22 cellular contexts compared by ENCODE assay signal in the genomic region with DNA sequence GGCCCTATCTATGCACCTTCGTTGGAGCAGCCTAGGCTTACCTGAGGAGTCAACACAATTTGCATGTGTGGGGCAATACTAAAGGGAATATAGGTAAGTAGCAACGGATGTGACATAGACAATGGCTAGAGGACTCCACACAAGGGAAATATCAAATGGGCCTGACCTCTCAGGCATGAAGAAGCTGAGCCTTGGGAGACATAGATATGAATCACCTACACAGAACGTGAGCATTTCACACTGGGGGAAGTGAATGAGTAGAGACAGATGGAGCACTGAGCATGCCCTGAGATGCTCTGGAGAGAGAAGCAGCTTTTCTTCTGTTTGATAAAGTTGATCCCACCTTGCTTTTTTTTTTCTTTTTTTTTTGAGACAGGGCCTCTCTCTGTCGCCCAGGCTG.
A peak's percentile ranks its signal among the peaks of the same experiment; 100 is the strongest.
DNase-seq lines count a peak whose midpoint lies in the region; ATAC-seq, FAIRE-seq and TF ChIP-seq lines count a peak whose summit lies in the region.
"Had no signal": no experiment of that assay in that cellular context is flagged by ENCODE, and none has a peak within 500 bp of the region (broad histone marks: within the 10 kb centered on the region; RNA-seq: fewer than 3 reads in every experiment).

No MANE protein-coding gene starts in this region.

- no peak overlapping the region for H2AK5ac ChIP-seq in H1 (ENCODE audit: low read depth, low read length)

- no peaks in the 10 kb centered on the region for H3K79me2 ChIP-seq in H1 (ENCODE audit: control insufficient read depth in 1 of 2, insufficient read depth in 2 of 2, low read length in 2 of 2)

- H4K91ac ChIP-seq in H1 (replicated peaks; ENCODE audit: insufficient read length, low read length) = peak overlapping the region; percentile 49

- H3K23me2 ChIP-seq in H1 (ENCODE audit: low read depth, low read length) = no peaks in the 10 kb centered on the region

- H3K56ac ChIP-seq in H1 (replicated peaks; ENCODE audit: insufficient read length, low read depth, low read length) = no peak overlapping the region

- DNase-seq in GM04503 (ENCODE audit: low read depth) (peak; percentile 6), NCI-H526 (lab: John Stamatoyannopoulos, UW) (peak; percentile 82 to 87), H1 (ENCODE audit: low read depth in 1 of 2, low spot score in 2 of 2) (no peak), renal cortical epithelial cell (ENCODE audit: low read depth) (peak; percentile 88), tibial nerve (ENCODE audit: low spot score in 2 of 2) (no peak)
- DNase-seq: activated CD4-positive, alpha-beta T cell treated with anti-CD3 and anti-CD28 coated beads, Interleukin-2, amount 50 U/mL, for 48 hours; activated naive CD4-positive, alpha-beta T cell treated with anti-CD3 and anti-CD28 coated beads for 36 hours; adrenal gland; Calu3; DND-41; NCI-H1092 treated with DMSO at 0.1 percent for 48 hours; NCI-H187 treated with DMSO at 0.1 percent for 48 hours; right cardiac atrium; SJCRH30; T1000 had no signal

- H3K9me3 ChIP-seq in H1 (ENCODE audit: insufficient read depth in 2 of 2, low read depth in 1 of 2, low read length in 1 of 2) (0 out of 4 replicates have a peak, but pooled peaks cover 0 to 3% of the 10 kb centered on the region in 2 experiments), tibial nerve (peaks cover 0 to 7% (median 0%) of the 10 kb centered on the region in 4 donors)
- H3K9me3 ChIP-seq: adrenal gland, SJCRH30 had no signal

- H3K4me1 Mint-ChIP-seq in activated T-helper 17 cell treated with anti-CD3 and anti-CD28 coated beads, Interleukin-2, amount 50 U/mL, for 72 hours = peaks cover 7% of the 10 kb centered on the region

- no peaks in the 10 kb centered on the region for H3K36me3 Mint-ChIP-seq in activated T-helper 17 cell treated with anti-CD3 and anti-CD28 coated beads, Interleukin-2, amount 50 U/mL, for 72 hours (ENCODE audit: low read depth)

- H3K4me3 ChIP-seq in H1 (ENCODE audit: extremely low read depth in 1 of 4, insufficient read depth in 2 of 4, low read depth in 3 of 4, low read length in 4 of 4) = no peak overlapping the region
- H3K4me3 ChIP-seq in tibial nerve = no peak overlapping the region
- H3K4me3 ChIP-seq: adrenal gland, SJCRH30 had no signal

- H2BK120ac ChIP-seq in H1 (replicated peaks; ENCODE audit: low read depth, low read length) = peak overlapping the region; percentile 44

- H3K27ac Mint-ChIP-seq in activated T-helper 17 cell treated with anti-CD3 and anti-CD28 coated beads, Interleukin-2, amount 50 U/mL, for 72 hours = no peak overlapping the region
- H3K27ac Mint-ChIP-seq: activated naive CD4-positive, alpha-beta T cell treated with anti-CD3 and anti-CD28 coated beads for 36 hours; memory B cell had no signal

- no peak for ATAC-seq in activated T-helper 17 cell treated with anti-CD3 and anti-CD28 coated beads, Interleukin-2, amount 50 U/mL, for 72 hours (replicated peaks)
- ATAC-seq in HG02588 (IDR thresholded peaks at IDR 0.05; ENCODE audit: unreplicated experiment) = no peak
- ATAC-seq: left lobe of liver, right cardiac atrium had no signal

- H3K79me1 ChIP-seq in H1 (ENCODE audit: low read depth, low read length) = no peaks in the 10 kb centered on the region

- POLR2A ChIA-PET in H1 (lab: Charles Lee; ENCODE audit: partially characterized antibody) = interaction anchor here (1.0 kb wide), 1 partner anchor 103 kb away, joined by 3 read pairs; no protein-coding TSS in a partner anchor

- H3K4ac ChIP-seq in H1 (replicated peaks; ENCODE audit: insufficient read length, low read depth, low read length) = peak overlapping the region; percentile 69

- peak overlapping the region; percentile 45; the same call in 1 of the 2 replicates for H2BK12ac ChIP-seq in H1 (ENCODE audit: low read depth, low read length)

- peaks cover 2 to 16% (median 13%) of the 10 kb centered on the region in 4 experiments; a peak in 4 of 7 replicates for H3K4me1 ChIP-seq in H1 (replicated peaks in 1 of 4; ENCODE audit: control insufficient read depth in 3 of 4, insufficient read depth in 4 of 4, low read length in 3 of 4)
- no peaks in the 10 kb centered on the region for H3K4me1 ChIP-seq in tibial nerve
- H3K4me1 ChIP-seq: adrenal gland had no signal

- peak; percentile 55 for FAIRE-seq in H1 (lab: Jason Lieb, UNC)

- H2AFZ ChIP-seq in H1 (ENCODE audit: low read length) = no peak overlapping the region

- H3K36me3 ChIP-seq in H1 (ENCODE audit: control insufficient read depth in 2 of 4, insufficient read depth in 4 of 4, low read length in 3 of 4) (no peaks in the 10 kb centered on the region), tibial nerve (no peaks in the 10 kb centered on the region)
- H3K36me3 ChIP-seq: adrenal gland, SJCRH30 had no signal

- H3K4me2 ChIP-seq in H1 (ENCODE audit: insufficient read depth in 1 of 2, low read depth in 2 of 2, low read length in 2 of 2) = no peak overlapping the region; a peak in 1 of 4 replicates

- H3K23ac ChIP-seq in H1 (ENCODE audit: insufficient read length) = no peak overlapping the region

- H3K18ac ChIP-seq in H1 (ENCODE audit: extremely low read depth, low read length) = no peak overlapping the region; the same call in 1 of the 2 replicates

- TF ChIP-seq RAD21 in H1 (IDR thresholded peaks at IDR 0.05 in 1 of 2, conservative IDR thresholded peaks at IDR 0.05 in 1 of 2; ENCODE audit: low read depth in 2 of 2, low read length in 2 of 2) = no peak

- no peaks in the 10 kb centered on the region for H3K9me3 Mint-ChIP-seq in activated T-helper 17 cell treated with anti-CD3 and anti-CD28 coated beads, Interleukin-2, amount 50 U/mL, for 72 hours
- H3K9me3 Mint-ChIP-seq: activated naive CD4-positive, alpha-beta T cell treated with anti-CD3 and anti-CD28 coated beads for 36 hours; memory B cell had no signal

- TF ChIP-seq EP300 in H1 (IDR thresholded peaks at IDR 0.05; ENCODE audit: borderline replicate concordance in 1 of 2, low read depth in 2 of 2, low read length in 2 of 2) = no peak
- no peak for TF ChIP-seq EP300 in tibial nerve (IDR thresholded peaks at IDR 0.05)

- no peak overlapping the region for H3K4me3 Mint-ChIP-seq in activated T-helper 17 cell treated with anti-CD3 and anti-CD28 coated beads, Interleukin-2, amount 50 U/mL, for 72 hours
- H3K4me3 Mint-ChIP-seq: activated naive CD4-positive, alpha-beta T cell treated with anti-CD3 and anti-CD28 coated beads for 36 hours; memory B cell; type B pancreatic cell had no signal

- TF ChIP-seq CTCF in H1 (IDR thresholded peaks at IDR 0.05; ENCODE audit: control extremely low read depth in 1 of 3, insufficient read depth in 1 of 3, low read depth in 1 of 3, low read length in 3 of 3) (no peak), tibial nerve (IDR thresholded peaks at IDR 0.05) (no peak)

- H4K8ac ChIP-seq in H1 (ENCODE audit: extremely low read depth, insufficient read depth, low read length) = no peak overlapping the region

- H3K27me3 ChIP-seq in H1 (replicated peaks in 1 of 4; ENCODE audit: control insufficient read depth in 3 of 4, extremely low read depth in 1 of 4, insufficient read depth in 3 of 4, low read length in 3 of 4) (no peaks in the 10 kb centered on the region), tibial nerve (no peaks in the 10 kb centered on the region)
- H3K27me3 ChIP-seq: adrenal gland had no signal

- H3K14ac ChIP-seq in H1 (ENCODE audit: insufficient read length) = no peak overlapping the region

- 57% methylated on average over 4 of the region's 4 CpGs; no CpG with 5 or more reads in 1 of the 2 experiments for whole genome bisulfite sequencing in H1 (ENCODE audit: extremely low coverage in 1 of 2, insufficient coverage in 1 of 2, insufficient read length in 1 of 2, insufficient replicate concordance in 2 of 2, low coverage in 1 of 2, low lambda C conversion rate in 2 of 2, missing lambda C conversion rate in 1 of 2), 2 experiments
- WGBS in tibial nerve, 2 donors = 74 to 76% methylated on average over 4 of the region's 4 CpGs

- H3K27ac ChIP-seq in H1 (ENCODE audit: low read depth, low read length) (no peak overlapping the region), tibial nerve (no peak overlapping the region)
- H3K27ac ChIP-seq: adrenal gland, C4-2B, epithelial cell of prostate, SJCRH30 had no signal

- H2BK20ac ChIP-seq in H1 (ENCODE audit: low read length) = peak overlapping the region; percentile 77; the same call in 1 of the 2 replicates

- peaks cover 6% of the 10 kb centered on the region for H3K27me3 Mint-ChIP-seq in activated T-helper 17 cell treated with anti-CD3 and anti-CD28 coated beads, Interleukin-2, amount 50 U/mL, for 72 hours
- H3K27me3 Mint-ChIP-seq: type B pancreatic cell had no signal

- TF ChIP-seq POLR2A in H1 (IDR thresholded peaks at IDR 0.05; ENCODE audit: control extremely low read depth in 1 of 2, low read depth in 2 of 2, low read length in 2 of 2) (no peak), tibial nerve (IDR thresholded peaks at IDR 0.05) (no peak)

- H2BK5ac ChIP-seq in H1 (ENCODE audit: low read depth, low read length) = no peak overlapping the region

- H3K9ac ChIP-seq in H1 (replicated peaks in 1 of 4; ENCODE audit: extremely low read depth in 1 of 4, low read depth in 3 of 4, low read length in 3 of 4) = no peak overlapping the region

- CTCF ChIA-PET in H1 (lab: Charles Lee; ENCODE audit: partially characterized antibody) = interaction anchor here (0.6 to 1.9 kb wide), 5 partner anchors 87 to 402 kb away, joined by 3 to 6 read pairs (median 5); a partner anchor contains a TSS

- no peaks in the 10 kb centered on the region for H4K20me1 ChIP-seq in H1 (replicated peaks in 1 of 2; ENCODE audit: control insufficient read depth in 1 of 2, insufficient read depth in 2 of 2, low read length in 2 of 2)

- H2BK15ac ChIP-seq in H1 (ENCODE audit: low read length) = 0 out of 2 replicates have a peak overlapping the region, but pooled peaks have one; percentile 34

- H4K5ac ChIP-seq in H1 (ENCODE audit: insufficient read length, low read depth, low read length) = no peak overlapping the region

TF ChIP-seq in H1, 55 proteins besides CTCF, POLR2A, EP300 and RAD21 (continues in another document):
- TF ChIP-seq SRF (IDR thresholded peaks at IDR 0.05; ENCODE audit: low read depth, low read length) (no peak), CTBP2 (IDR thresholded peaks at IDR 0.05; ENCODE audit: borderline replicate concordance, insufficient read depth, insufficient read length, low read length) (no peak), EZH2 (IDR thresholded peaks at IDR 0.05; ENCODE audit: low read depth, low read length, severe bottlenecking) (no peak), CHD1 (IDR thresholded peaks at IDR 0.05; ENCODE audit: low read depth, low read length) (no peak), TCF12 (IDR thresholded peaks at IDR 0.05; ENCODE audit: low read depth, low read length) (no peak), SUZ12 (IDR thresholded peaks at IDR 0.05; ENCODE audit: low read length) (no peak)
- TF ChIP-seq, protein P1, sequence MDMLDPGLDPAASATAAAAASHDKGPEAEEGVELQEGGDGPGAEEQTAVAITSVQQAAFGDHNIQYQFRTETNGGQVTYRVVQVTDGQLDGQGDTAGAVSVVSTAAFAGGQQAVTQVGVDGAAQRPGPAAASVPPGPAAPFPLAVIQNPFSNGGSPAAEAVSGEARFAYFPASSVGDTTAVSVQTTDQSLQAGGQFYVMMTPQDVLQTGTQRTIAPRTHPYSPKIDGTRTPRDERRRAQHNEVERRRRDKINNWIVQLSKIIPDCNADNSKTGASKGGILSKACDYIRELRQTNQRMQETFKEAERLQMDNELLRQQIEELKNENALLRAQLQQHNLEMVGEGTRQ (IDR thresholded peaks at IDR 0.05; ENCODE audit: low read length) = no peak

Comparison
In these comparisons a context has a peak if more than half of its experiments do, and no peak if none do; other contexts are left out.
1. DNase-seq: peak in GM04503 (single experiment), NCI-H526 (2 of 2) and renal cortical epithelial cell (single experiment); none in H1 (0 of 2) and tibial nerve (0 of 2).